22 cellular contexts compared by ENCODE assay signal in the genomic region with DNA sequence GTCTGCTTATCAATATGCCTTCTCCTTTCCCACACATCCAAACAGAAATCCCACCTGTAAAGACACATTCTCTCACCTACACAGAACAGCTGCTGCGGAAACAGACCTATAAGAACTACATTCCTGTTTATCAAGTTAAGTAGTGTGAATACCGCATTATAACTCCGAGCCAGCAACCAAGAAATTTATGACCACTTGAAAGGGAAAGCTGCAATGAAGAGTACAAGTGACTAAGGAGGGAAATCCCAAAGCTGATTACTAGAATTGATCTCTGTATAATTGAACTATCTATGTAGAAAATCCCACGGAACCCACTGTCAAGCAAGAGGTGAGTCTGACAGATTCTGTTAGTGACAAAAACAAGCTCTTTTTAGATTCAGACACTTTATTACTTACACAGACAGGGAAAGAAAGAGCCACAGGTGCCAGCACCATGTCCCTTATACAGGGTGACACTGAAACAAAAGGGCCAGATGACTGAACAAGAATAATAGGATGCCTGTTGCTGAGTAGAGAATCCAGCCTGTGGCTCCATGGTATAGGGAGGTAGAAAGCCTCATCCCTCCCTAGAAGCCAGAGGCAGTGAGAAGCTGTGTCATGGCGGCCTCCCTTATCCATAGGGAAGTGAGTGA. TPM values are rescaled to one million over a fixed set of nuclear protein-coding genes. Genes with fewer than 3 reads are reported as not detected.
"Had no signal": no experiment of that assay in that cellular context is flagged by ENCODE, and none has a peak within 500 bp of the region (broad histone marks: within the 10 kb centered on the region; RNA-seq: fewer than 3 reads in every experiment).

No MANE protein-coding gene starts in this region.

- H3K9me3 ChIP-seq: gastrocnemius medialis, ovary, upper lobe of left lung, uterus had no signal

- H3K9me3 Mint-ChIP-seq: natural killer cell treated with Interleukin-12 subunit alpha and Interleukin-12 subunit beta and Interleukin-15 and Interleukin-18, amount 100 ng/mL, for 72 hours had no signal

- H3K4me3 Mint-ChIP-seq: natural killer cell treated with Interleukin-12 subunit alpha and Interleukin-12 subunit beta and Interleukin-15 and Interleukin-18, amount 100 ng/mL, for 72 hours; neural progenitor cell had no signal

- H3K4me2 ChIP-seq: neural progenitor cell, smooth muscle cell had no signal

- H3K27ac ChIP-seq: gastrocnemius medialis, heart right ventricle, neural progenitor cell, ovary, tibial artery, upper lobe of left lung, uterus had no signal

- H3K36me3 ChIP-seq: gastrocnemius medialis, heart right ventricle, neural progenitor cell, ovary, tibial artery, upper lobe of left lung, uterus had no signal

- H3K4me1 Mint-ChIP-seq: neural progenitor cell had no signal

- H3K4me1 ChIP-seq: gastrocnemius medialis, heart right ventricle, neural progenitor cell, tibial artery, upper lobe of left lung, uterus had no signal

- DNase-seq: effector memory CD4-positive, alpha-beta T cell; gastrocnemius medialis; heart right ventricle; hypothalamus; mammary epithelial cell; nucleus accumbens; ovary; right cardiac atrium; stimulated activated CD4-positive, alpha-beta T cell treated with anti-CD3 and anti-CD28 coated beads, Interleukin-2, amount 100 ng/mL, for 48 hours; stimulated activated naive CD4-positive, alpha-beta T cell treated with Interleukin-2 at 50 U/mL for 16 hours; tibial artery; upper lobe of left lung; uterus had no signal

- H3K4me3 ChIP-seq: gastrocnemius medialis, heart right ventricle, neural progenitor cell, ovary, smooth muscle cell, tibial artery, upper lobe of left lung, uterus had no signal

- H3K27me3 ChIP-seq: ovary, uterus had no signal

- H2AFZ ChIP-seq: neural progenitor cell had no signal

- H3K36me3 Mint-ChIP-seq: natural killer cell treated with Interleukin-12 subunit alpha and Interleukin-12 subunit beta and Interleukin-15 and Interleukin-18, amount 100 ng/mL, for 72 hours; neural progenitor cell had no signal

- ATAC-seq: esophagus mucosa; gastrocnemius medialis; heart right ventricle; left lobe of liver; natural killer cell treated with Interleukin-12 subunit alpha and Interleukin-12 subunit beta and Interleukin-15 and Interleukin-18, amount 100 ng/mL, for 72 hours; right cardiac atrium had no signal

- H3K27ac Mint-ChIP-seq: natural killer cell treated with Interleukin-12 subunit alpha and Interleukin-12 subunit beta and Interleukin-15 and Interleukin-18, amount 100 ng/mL, for 72 hours; neural progenitor cell had no signal

- H3K9ac ChIP-seq: neural progenitor cell had no signal

RNA-seq across cellular contexts. Expression of gene IGFL4, which starts 1.6 kb away (rescaled TPM):
- total RNA-seq: fibroblast of villous mesenchyme; gastrocnemius medialis; heart right ventricle; left lobe of liver; natural killer cell treated with Interleukin-12 subunit alpha and Interleukin-12 subunit beta and Interleukin-15 and Interleukin-18, amount 100 ng/mL, for 72 hours; ovary; posterior vena cava; right cardiac atrium; upper lobe of left lung; uterus had no signal
- polyA plus RNA-seq: heart right ventricle, mammary epithelial cell, ovary, right cardiac atrium, smooth muscle cell had no signal

RNA-seq across cellular contexts. Expression of gene PGLYRP1, which starts 19.5 kb away (rescaled TPM):
- total RNA-seq: esophagus mucosa; fibroblast of villous mesenchyme; gastrocnemius medialis; lower leg skin; mammary epithelial cell; natural killer cell treated with Interleukin-12 subunit alpha and Interleukin-12 subunit beta and Interleukin-15 and Interleukin-18, amount 100 ng/mL, for 72 hours; ovary; posterior vena cava; right cardiac atrium; smooth muscle cell; temporal lobe; uterus had no signal
- polyA plus RNA-seq: mammary epithelial cell, ovary, right cardiac atrium, smooth muscle cell had no signal
